Comparison of ENCODE assay signal across 18 cellular contexts in the genomic region with DNA sequence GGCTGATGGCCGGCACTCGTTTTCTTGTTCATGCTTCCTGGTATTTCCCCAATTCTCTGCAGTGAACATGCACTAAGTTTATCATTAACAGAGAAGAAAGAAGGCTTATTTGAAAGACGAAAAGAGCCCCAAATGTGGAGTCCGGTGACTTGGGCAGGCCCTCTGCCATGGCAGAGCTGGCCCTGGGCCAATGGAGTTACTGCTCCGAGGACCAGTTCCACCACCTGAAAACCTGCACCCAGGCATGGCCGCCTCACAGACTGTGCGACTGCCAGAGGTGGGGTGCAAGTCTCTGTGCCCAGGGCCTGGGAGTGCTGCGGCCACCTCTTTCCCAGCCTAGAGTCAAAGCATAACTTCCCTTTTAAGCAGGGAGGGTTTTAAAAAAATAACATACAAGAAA. TPM values are rescaled to one million over a fixed set of nuclear protein-coding genes. Genes with fewer than 3 reads are reported as not detected.
"Had no signal": no experiment of that assay in that cellular context is flagged by ENCODE, and none has a peak within 500 bp of the region (broad histone marks: within the 10 kb centered on the region; RNA-seq: fewer than 3 reads in every experiment).

No MANE protein-coding gene starts in this region.

- H3K4me3 ChIP-seq: neural progenitor cell, tibial nerve had no signal

- H3K9ac ChIP-seq: neural progenitor cell, SK-N-SH had no signal

- H2AFZ ChIP-seq: neural progenitor cell had no signal

- FAIRE-seq: frontal cortex, small intestine had no signal

- H3K27me3 Mint-ChIP-seq: activated CD4-positive, alpha-beta T cell treated with anti-CD3 and anti-CD28 coated beads, Interleukin-2, amount 10 ng/mL, durations not matched to agents 7 days and 5 days; activated CD8-positive, alpha-beta memory T cell treated with anti-CD3 and anti-CD28 coated beads, Interleukin-2, amount 10 ng/mL, durations not matched to agents 7 days and 5 days; brain; central memory CD8-positive, alpha-beta T cell had no signal

- H3K4me1 ChIP-seq: neural progenitor cell had no signal

- H3K36me3 ChIP-seq: neural progenitor cell had no signal

- H3K4me1 Mint-ChIP-seq: brain had no signal

- DNase-seq: activated CD4-positive, alpha-beta T cell treated with anti-CD3 and anti-CD28 coated beads, Interleukin-2, amount 10 ng/mL, durations not matched to agents 7 days and 5 days; activated CD4-positive, CD25-positive, alpha-beta regulatory T cell; activated CD8-positive, alpha-beta memory T cell treated with anti-CD3 and anti-CD28 coated beads, Interleukin-2, amount 10 ng/mL, durations not matched to agents 7 days and 5 days; activated gamma-delta T cell treated with Interleukin-2 at 50 U/mL for 16 hours; activated T-cell treated with anti-CD3 and anti-CD28 coated beads, Interleukin-2, amount 50 U/mL, for 48 hours; amniotic stem cell; effector memory CD4-positive, alpha-beta T cell; hypothalamus; right cardiac atrium; SK-N-SH; small intestine; T-helper 1 cell had no signal

- H3K27ac ChIP-seq: neural progenitor cell, tibial nerve had no signal

- H3K9me3 ChIP-seq: SK-N-SH, tibial nerve had no signal

- H3K4me3 Mint-ChIP-seq: activated CD4-positive, alpha-beta T cell treated with anti-CD3 and anti-CD28 coated beads, Interleukin-2, amount 10 ng/mL, durations not matched to agents 7 days and 5 days; activated CD8-positive, alpha-beta memory T cell treated with anti-CD3 and anti-CD28 coated beads, Interleukin-2, amount 10 ng/mL, durations not matched to agents 7 days and 5 days; brain; central memory CD8-positive, alpha-beta T cell; neural progenitor cell had no signal

- ATAC-seq: activated CD8-positive, alpha-beta memory T cell treated with anti-CD3 and anti-CD28 coated beads, Interleukin-2, amount 10 ng/mL, durations not matched to agents 7 days and 5 days; right cardiac atrium had no signal

- H3K9me3 Mint-ChIP-seq: activated CD4-positive, alpha-beta T cell treated with anti-CD3 and anti-CD28 coated beads, Interleukin-2, amount 10 ng/mL, durations not matched to agents 7 days and 5 days; brain; central memory CD8-positive, alpha-beta T cell; neural progenitor cell had no signal

- H3K27ac Mint-ChIP-seq: activated CD8-positive, alpha-beta memory T cell treated with anti-CD3 and anti-CD28 coated beads, Interleukin-2, amount 10 ng/mL, durations not matched to agents 7 days and 5 days; neural progenitor cell had no signal

- H3K27me3 ChIP-seq: neural progenitor cell, tibial nerve had no signal

- H3K4me2 ChIP-seq: neural progenitor cell, SK-N-SH had no signal

RNA-seq across cellular contexts. Expression of gene DEGS2, which starts 24.9 kb away (rescaled TPM):
- total RNA-seq: activated CD8-positive, alpha-beta memory T cell treated with anti-CD3 and anti-CD28 coated beads, Interleukin-2, amount 10 ng/mL, durations not matched to agents 7 days and 5 days had no signal
- polyA plus RNA-seq: fibroblast of lung had no signal
